11 cellular contexts compared by ENCODE assay signal in the genomic region with DNA sequence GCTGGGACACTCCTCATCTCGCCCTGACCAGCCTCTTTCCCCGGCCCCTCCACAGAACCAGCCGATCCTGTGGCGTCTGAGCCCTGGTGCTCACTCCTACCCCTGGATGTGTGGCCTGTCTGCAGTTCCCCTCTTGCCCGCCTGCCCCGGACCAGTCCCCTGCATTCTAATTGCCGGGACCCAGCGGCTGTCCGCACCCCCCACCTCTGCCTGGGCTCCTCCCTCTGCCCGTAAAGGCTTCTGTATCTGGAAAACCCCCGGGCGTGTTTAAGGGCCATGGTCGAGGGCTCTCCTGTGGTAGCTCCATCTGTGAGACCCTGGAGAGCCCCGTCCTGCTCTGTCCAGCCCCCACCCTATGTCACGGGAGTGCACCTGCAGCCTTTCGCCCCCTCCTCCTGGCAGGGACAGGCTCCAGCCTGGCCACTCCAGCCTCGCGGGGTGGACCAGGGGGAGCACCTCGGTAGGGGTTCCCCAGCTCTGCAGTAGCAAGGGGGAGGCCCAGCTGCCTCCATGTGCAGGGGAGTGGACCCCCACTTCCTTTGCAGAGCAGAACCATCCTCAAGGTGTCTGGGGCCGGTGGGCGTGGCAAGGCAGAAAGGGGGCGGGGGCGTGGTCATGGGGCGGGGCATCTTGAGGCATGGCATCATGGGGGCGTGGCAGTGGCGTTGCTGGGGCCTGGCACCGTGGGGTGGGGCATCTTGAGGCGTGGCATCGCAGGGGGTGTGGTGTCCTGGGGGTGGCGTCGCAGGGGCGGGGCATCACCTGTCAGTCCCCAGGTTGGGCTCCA.
DNase-seq lines count a peak whose midpoint lies in the region; ATAC-seq and TF ChIP-seq lines count a peak whose summit lies in the region.
"Had no signal": no experiment of that assay in that cellular context is flagged by ENCODE, and none has a peak within 500 bp of the region (broad histone marks: within the 10 kb centered on the region; RNA-seq: fewer than 3 reads in every experiment).

No MANE protein-coding gene starts in this region.

- H3K9me3 ChIP-seq in A673 (ENCODE audit: low read depth, low read length, poor library complexity, severe bottlenecking) (no peaks in the 10 kb centered on the region), mucosa of descending colon (no peaks in the 10 kb centered on the region)
- H3K9me3 ChIP-seq: uterus had no signal

- no peaks in the 10 kb centered on the region for H3K36me3 Mint-ChIP-seq in activated T-helper 1 cell treated with anti-CD3 and anti-CD28 coated beads, Interleukin-12 subunit alpha, Interleukin-12 subunit beta, Interleukin-2, Interleukin-4 antibody, amounts not matched to agents 30 ng/mL and 10 ng/mL and 1 ng/mL, durations not matched to agents 14 hours and 24 hours and 36 hours (ENCODE audit: low read depth)
- H3K36me3 Mint-ChIP-seq: brain had no signal

- no peaks in the 10 kb centered on the region for H3K36me3 ChIP-seq in A673 (ENCODE audit: insufficient read depth, low read length, poor library complexity, severe bottlenecking)
- H3K36me3 ChIP-seq in mucosa of descending colon (ENCODE audit: low read depth): no peaks in the 10 kb centered on the region
- H3K36me3 ChIP-seq: uterus had no signal

- H3K4me1 Mint-ChIP-seq in activated T-helper 1 cell treated with anti-CD3 and anti-CD28 coated beads, Interleukin-12 subunit alpha, Interleukin-12 subunit beta, Interleukin-2, Interleukin-4 antibody, amounts not matched to agents 30 ng/mL and 10 ng/mL and 1 ng/mL, durations not matched to agents 14 hours and 24 hours and 36 hours (ENCODE audit: low read depth): no peaks in the 10 kb centered on the region

- intact Hi-C loops in A673 (cut with micrococcal nuclease; ENCODE audit: unreplicated experiment): no loop called here
- intact Hi-C loops in mucosa of descending colon (cut with DNase I, micrococcal nuclease): no loop called here
- intact Hi-C loops in activated T-helper 1 cell treated with anti-CD3 and anti-CD28 coated beads, Interleukin-12 subunit alpha, Interleukin-12 subunit beta, Interleukin-2, Interleukin-4 antibody, amounts not matched to agents 30 ng/mL and 10 ng/mL and 1 ng/mL, durations not matched to agents 14 hours and 24 hours and 36 hours (cut with micrococcal nuclease): no loop called here

- H3K27ac Mint-ChIP-seq in activated T-helper 1 cell treated with anti-CD3 and anti-CD28 coated beads, Interleukin-12 subunit alpha, Interleukin-12 subunit beta, Interleukin-2, Interleukin-4 antibody, amounts not matched to agents 30 ng/mL and 10 ng/mL and 1 ng/mL, durations not matched to agents 14 hours and 24 hours and 36 hours: no peak overlapping the region
- H3K27ac Mint-ChIP-seq: brain had no signal

- no peaks in the 10 kb centered on the region for H3K27me3 ChIP-seq in A673 (replicated peaks; ENCODE audit: insufficient read depth, low read depth, low read length, poor library complexity)
- H3K27me3 ChIP-seq: uterus had no signal

- peak; percentile 21 for DNase-seq in A673 (ENCODE audit: low spot score)
- DNase-seq in DMS153 (lab: John Stamatoyannopoulos, UW): peak; percentile 87
- peak; percentile 39 for DNase-seq in RWPE1 (ENCODE audit: low spot score)
- peak; percentile 86 to 90 (median 90) for DNase-seq in mucosa of descending colon
- no peak for DNase-seq in activated T-helper 1 cell treated with anti-CD3 and anti-CD28 coated beads, Interleukin-12 subunit alpha, Interleukin-12 subunit beta, Interleukin-2, Interleukin-4 antibody, amounts not matched to agents 30 ng/mL and 10 ng/mL and 1 ng/mL, durations not matched to agents 14 hours and 24 hours and 36 hours (ENCODE audit: low spot score)
- no peak for DNase-seq in stimulated activated CD4-positive, alpha-beta T cell treated with anti-CD3 and anti-CD28 coated beads, Interleukin-2, amount 100 ng/mL, for 48 hours
- no peak for DNase-seq in amniotic stem cell (lab: John Stamatoyannopoulos, UW)
- DNase-seq: NCI-H2107, uterus had no signal

- H3K4me3 ChIP-seq in A673 (ENCODE audit: low read depth, low read length, poor library complexity, severe bottlenecking) (no peak overlapping the region), mucosa of descending colon (no peak overlapping the region)
- H3K4me3 ChIP-seq: uterus had no signal

- BruUV-seq in A673 (replicated peaks; lab: Mats Ljungman, UMichigan): no TSS peak

- H3K27ac ChIP-seq in A673 (ENCODE audit: low read depth, low read length, poor library complexity, severe bottlenecking): no peak overlapping the region
- H3K27ac ChIP-seq in RWPE1: no peak overlapping the region
- H3K27ac ChIP-seq: uterus had no signal

- H3K4me1 ChIP-seq in A673 (ENCODE audit: insufficient read depth, low read length, poor library complexity, severe bottlenecking): no peaks in the 10 kb centered on the region
- H3K4me1 ChIP-seq in mucosa of descending colon (ENCODE audit: low read depth): peaks cover 6% of the 10 kb centered on the region
- H3K4me1 ChIP-seq: uterus had no signal

- CTCF ChIA-PET in A673 (lab: Charles Lee) (no interaction called here), RWPE1 (lab: Yijun Ruan, JAX) (no interaction called here)

- POLR2A ChIA-PET in A673 (lab: Charles Lee; ENCODE audit: low non-redundant PET) (no interaction called here), RWPE1 (lab: Yijun Ruan, JAX; ENCODE audit: low non-redundant PET) (no interaction called here)

- no peak overlapping the region for H3K4me3 Mint-ChIP-seq in activated T-helper 1 cell treated with anti-CD3 and anti-CD28 coated beads, Interleukin-12 subunit alpha, Interleukin-12 subunit beta, Interleukin-2, Interleukin-4 antibody, amounts not matched to agents 30 ng/mL and 10 ng/mL and 1 ng/mL, durations not matched to agents 14 hours and 24 hours and 36 hours
- H3K4me3 Mint-ChIP-seq: brain had no signal

- ATAC-seq in mucosa of descending colon (peak; percentile 95), GM18498 (IDR thresholded peaks at IDR 0.05; ENCODE audit: unreplicated experiment) (no peak)

- no peaks in the 10 kb centered on the region for H3K27me3 Mint-ChIP-seq in activated T-helper 1 cell treated with anti-CD3 and anti-CD28 coated beads, Interleukin-12 subunit alpha, Interleukin-12 subunit beta, Interleukin-2, Interleukin-4 antibody, amounts not matched to agents 30 ng/mL and 10 ng/mL and 1 ng/mL, durations not matched to agents 14 hours and 24 hours and 36 hours (ENCODE audit: insufficient read depth)
- H3K27me3 Mint-ChIP-seq: brain had no signal

- no peak for TF ChIP-seq CTCF in A673 (conservative IDR thresholded peaks at IDR 0.05; ENCODE audit: low read depth, low read length)
- TF ChIP-seq CTCF in RWPE1 (conservative IDR thresholded peaks at IDR 0.05; ENCODE audit: low read depth): no peak
- TF ChIP-seq CTCF in mucosa of descending colon (IDR thresholded peaks at IDR 0.05): no peak

- H3K9me3 Mint-ChIP-seq in activated T-helper 1 cell treated with anti-CD3 and anti-CD28 coated beads, Interleukin-12 subunit alpha, Interleukin-12 subunit beta, Interleukin-2, Interleukin-4 antibody, amounts not matched to agents 30 ng/mL and 10 ng/mL and 1 ng/mL, durations not matched to agents 14 hours and 24 hours and 36 hours: no peaks in the 10 kb centered on the region

Comparison
In these comparisons a context has a peak if more than half of its experiments do, and no peak if none do; other contexts are left out.
1. DNase-seq: peak in A673 (single experiment), DMS153 (single experiment), RWPE1 (single experiment) and mucosa of descending colon (3 of 3); none in activated T-helper 1 cell treated with anti-CD3 and anti-CD28 coated beads, Interleukin-12 subunit alpha, Interleukin-12 subunit beta, Interleukin-2, Interleukin-4 antibody, amounts not matched to agents 30 ng/mL and 10 ng/mL and 1 ng/mL, durations not matched to agents 14 hours and 24 hours and 36 hours (single experiment), stimulated activated CD4-positive, alpha-beta T cell treated with anti-CD3 and anti-CD28 coated beads, Interleukin-2, amount 100 ng/mL, for 48 hours (0 of 2) and amniotic stem cell (single experiment).